8 cellular contexts compared by ENCODE assay signal in the genomic region with DNA sequence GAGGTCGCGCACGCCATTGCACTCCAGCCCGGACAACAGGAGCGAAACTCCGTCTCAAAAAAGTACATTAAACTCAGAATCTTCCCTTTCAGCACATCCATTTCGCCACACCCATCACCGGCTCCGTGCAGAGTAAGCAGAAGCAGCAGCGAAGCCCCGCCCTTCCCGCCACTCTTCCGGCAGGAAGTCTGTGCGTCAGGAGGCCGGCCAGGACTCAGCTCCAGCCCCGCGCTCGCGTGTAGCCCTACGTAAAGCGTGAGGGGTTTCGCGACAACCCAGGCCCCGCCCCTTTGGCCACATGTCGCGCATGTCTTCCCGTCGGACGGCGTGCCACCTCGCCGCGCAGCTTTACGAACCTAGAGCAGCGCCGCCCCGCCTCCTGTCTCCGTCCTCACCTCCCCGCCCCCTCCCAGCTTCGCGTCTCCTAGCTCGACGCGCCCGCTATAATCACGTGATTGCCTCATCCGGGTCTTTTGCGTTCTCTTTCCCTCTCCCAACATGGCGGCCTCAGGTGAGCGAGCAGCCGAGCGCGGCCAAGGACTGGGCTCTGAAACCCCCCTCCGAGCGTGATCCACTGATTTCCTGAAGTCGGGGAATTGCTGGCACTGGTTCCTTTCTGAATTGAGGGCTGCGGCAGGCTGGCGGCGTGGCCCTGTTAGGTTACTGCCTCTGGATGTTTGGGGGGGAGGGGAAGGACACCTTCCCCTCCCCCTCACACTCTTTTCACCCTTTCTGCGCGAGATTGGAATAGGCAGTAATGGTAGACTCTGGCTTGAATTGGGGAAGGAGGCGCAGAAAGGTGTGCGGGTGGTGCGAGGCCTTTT. TPM values are rescaled to one million over a fixed set of nuclear protein-coding genes. Genes with fewer than 3 reads are reported as not detected.
DNase-seq lines count a peak whose midpoint lies in the region; ATAC-seq and TF ChIP-seq lines count a peak whose summit lies in the region.

TSS of gene EIF4B (plus strand) at position 471 of the 824 bp plus-strand sequence. CDS start at position 499, 28 bp downstream.

- CTCF ChIA-PET in RWPE1 (lab: Yijun Ruan, JAX): interaction anchor here (0.6 to 0.7 kb wide), 2 partner anchors 55 to 315 kb away, joined by 3 read pairs; partner anchors contain the start of gene AAAS
- CTCF ChIA-PET in naive thymus-derived CD4-positive, alpha-beta T cell (lab: Charles Lee): interaction anchor here (1.2 kb wide), 2 partner anchors 424 to 986 kb away, joined by 3 read pairs; no protein-coding TSS in a partner anchor

- H3K4me3 ChIP-seq in LNCaP clone FGC (ENCODE audit: low read depth, low read length): peak within 1 kb of the TSS; percentile 93
- peak within 1 kb of the TSS; percentile 99 for H3K4me3 ChIP-seq in naive thymus-derived CD4-positive, alpha-beta T cell (ENCODE audit: low read length)

- DNase-seq in Daoy (ENCODE audit: low read depth) (peak; percentile 100), GOT3 (lab: John Stamatoyannopoulos, UW) (peak; percentile 98), LNCaP clone FGC (ENCODE audit: low read depth) (peak; percentile 99), RWPE1 (ENCODE audit: low spot score) (peak; percentile 97), fibroblast of gingiva (ENCODE audit: low read depth) (peak; percentile 100)
- DNase-seq in naive thymus-derived CD4-positive, alpha-beta T cell: peak; percentile 91 to 100 (median 99)
- peak; percentile 99 for DNase-seq in stimulated activated naive B cell treated with anti-CD40 and anti-IgM and Interleukin-4, amounts not matched to agents 10 μg/mL and 1 μg/mL and 100 μg/mL, for 72 hours

- no peaks in the 10 kb centered on the region for H3K27me3 ChIP-seq in naive thymus-derived CD4-positive, alpha-beta T cell (ENCODE audit: control insufficient read depth in 2 of 2, insufficient read depth in 2 of 2, low read length in 2 of 2)

- H3K9me3 Mint-ChIP-seq in activated T-helper 17 cell treated with anti-CD3 and anti-CD28 coated beads, Interleukin-2, amount 50 U/mL, for 72 hours: no peaks in the 10 kb centered on the region
- peaks cover 0 to 8% (median 0%) of the 10 kb centered on the region in 11 donors for H3K9me3 Mint-ChIP-seq in naive thymus-derived CD4-positive, alpha-beta T cell
- no peaks in the 10 kb centered on the region for H3K9me3 Mint-ChIP-seq in stimulated activated naive B cell treated with anti-CD40 and anti-IgM and Interleukin-4, amounts not matched to agents 10 μg/mL and 1 μg/mL and 100 μg/mL, for 72 hours

- H3K36me3 Mint-ChIP-seq in activated T-helper 17 cell treated with anti-CD3 and anti-CD28 coated beads, Interleukin-2, amount 50 U/mL, for 72 hours (ENCODE audit: low read depth): peaks cover 54% of the 10 kb centered on the region
- H3K36me3 Mint-ChIP-seq in naive thymus-derived CD4-positive, alpha-beta T cell: peaks cover 0 to 12% (median 4%) of the 10 kb centered on the region in 5 donors
- peaks cover 28 to 29% of the 10 kb centered on the region in 2 donors for H3K36me3 Mint-ChIP-seq in stimulated activated naive B cell treated with anti-CD40 and anti-IgM and Interleukin-4, amounts not matched to agents 10 μg/mL and 1 μg/mL and 100 μg/mL, for 72 hours

- no peaks in the 10 kb centered on the region for H3K27me3 Mint-ChIP-seq in activated T-helper 17 cell treated with anti-CD3 and anti-CD28 coated beads, Interleukin-2, amount 50 U/mL, for 72 hours
- peaks cover 0 to 9% (median 0%) of the 10 kb centered on the region in 5 donors for H3K27me3 Mint-ChIP-seq in naive thymus-derived CD4-positive, alpha-beta T cell
- peaks cover 1 to 2% of the 10 kb centered on the region in 2 donors for H3K27me3 Mint-ChIP-seq in stimulated activated naive B cell treated with anti-CD40 and anti-IgM and Interleukin-4, amounts not matched to agents 10 μg/mL and 1 μg/mL and 100 μg/mL, for 72 hours

- POLR2A ChIA-PET in RWPE1 (lab: Yijun Ruan, JAX; ENCODE audit: low non-redundant PET): interaction anchor here (0.6 to 0.8 kb wide), 4 partner anchors 36 to 859 kb away, joined by 3 to 4 read pairs (median 4); no protein-coding TSS in a partner anchor
- POLR2A ChIA-PET in naive thymus-derived CD4-positive, alpha-beta T cell (lab: Charles Lee): interaction anchor here (0.6 to 3.4 kb wide), 18 partner anchors 14 to 936 kb away, joined by 3 to 29 read pairs (median 4); partner anchors contain the start of genes ATG101, ATP5MC2, PFDN5 and SOAT2

- intact Hi-C loops in naive thymus-derived CD4-positive, alpha-beta T cell (cut with micrococcal nuclease): loop anchor here (1.0 to 10.0 kb wide), 24 partner anchors 25 to 1961 kb away; partner anchors contain the start of genes ATF7 (in 2 of the 2), ATP5MC2 (in 2 of the 2), CSAD (in 2 of the 2) and PFDN5 (in 2 of the 2)

- peaks cover 19% of the 10 kb centered on the region for H3K4me1 Mint-ChIP-seq in activated T-helper 17 cell treated with anti-CD3 and anti-CD28 coated beads, Interleukin-2, amount 50 U/mL, for 72 hours
- H3K4me1 Mint-ChIP-seq in naive thymus-derived CD4-positive, alpha-beta T cell: peaks cover 26 to 59% (median 46%) of the 10 kb centered on the region in 7 donors
- H3K4me1 Mint-ChIP-seq in stimulated activated naive B cell treated with anti-CD40 and anti-IgM and Interleukin-4, amounts not matched to agents 10 μg/mL and 1 μg/mL and 100 μg/mL, for 72 hours: peaks cover 21 to 38% of the 10 kb centered on the region in 2 donors

- no peaks in the 10 kb centered on the region for H3K9me3 ChIP-seq in naive thymus-derived CD4-positive, alpha-beta T cell (ENCODE audit: control insufficient read depth in 2 of 3, low read length in 3 of 3)

- peak within 1 kb of the TSS; percentile 92 for H3K27ac ChIP-seq in RWPE1
- peak within 1 kb of the TSS; percentile 86 for H3K27ac ChIP-seq in naive thymus-derived CD4-positive, alpha-beta T cell (ENCODE audit: low read depth, low read length)

- TF ChIP-seq CTCF in LNCaP clone FGC (IDR thresholded peaks at IDR 0.05; ENCODE audit: control insufficient read depth, extremely low read depth, insufficient read depth) (no peak), RWPE1 (conservative IDR thresholded peaks at IDR 0.05; ENCODE audit: low read depth) (no peak)

- H3K36me3 ChIP-seq in naive thymus-derived CD4-positive, alpha-beta T cell (ENCODE audit: control insufficient read depth in 2 of 3, insufficient read depth in 3 of 3, low read length in 3 of 3): peaks cover 0 to 5% (median 0%) of the 10 kb centered on the region in 3 experiments

- peak; percentile 94 for ATAC-seq in activated T-helper 17 cell treated with anti-CD3 and anti-CD28 coated beads, Interleukin-2, amount 50 U/mL, for 72 hours (replicated peaks)
- ATAC-seq in naive thymus-derived CD4-positive, alpha-beta T cell: peak; percentile 96
- ATAC-seq in stimulated activated naive B cell treated with anti-CD40 and anti-IgM and Interleukin-4, amounts not matched to agents 10 μg/mL and 1 μg/mL and 100 μg/mL, for 72 hours (replicated peaks): peak; percentile 93 to 94

- H3K4me1 ChIP-seq in naive thymus-derived CD4-positive, alpha-beta T cell (ENCODE audit: control insufficient read depth in 2 of 2, insufficient read depth in 2 of 2, low read length in 2 of 2): peaks cover 32 to 36% of the 10 kb centered on the region in 2 donors

- peak within 1 kb of the TSS; percentile 99 for H3K27ac Mint-ChIP-seq in activated T-helper 17 cell treated with anti-CD3 and anti-CD28 coated beads, Interleukin-2, amount 50 U/mL, for 72 hours
- peak within 1 kb of the TSS; percentile 96 to 99 (median 98) for H3K27ac Mint-ChIP-seq in naive thymus-derived CD4-positive, alpha-beta T cell
- H3K27ac Mint-ChIP-seq in stimulated activated naive B cell treated with anti-CD40 and anti-IgM and Interleukin-4, amounts not matched to agents 10 μg/mL and 1 μg/mL and 100 μg/mL, for 72 hours: peak within 1 kb of the TSS; percentile 100

- H3K4me3 Mint-ChIP-seq in activated T-helper 17 cell treated with anti-CD3 and anti-CD28 coated beads, Interleukin-2, amount 50 U/mL, for 72 hours: peak within 1 kb of the TSS; percentile 100
- H3K4me3 Mint-ChIP-seq in naive thymus-derived CD4-positive, alpha-beta T cell: peak within 1 kb of the TSS; percentile 96 to 100 (median 99)
- peak within 1 kb of the TSS; percentile 98 for H3K4me3 Mint-ChIP-seq in stimulated activated naive B cell treated with anti-CD40 and anti-IgM and Interleukin-4, amounts not matched to agents 10 μg/mL and 1 μg/mL and 100 μg/mL, for 72 hours

RNA-seq across cellular contexts. Expression of gene EIF4B, which starts in this region (rescaled TPM):
- total RNA-seq in Daoy (2014; rRNA removed; shearing (Covaris generic)): 650 and 689 TPM in 2 replicates
- 100 to 1,000 TPM; 536 to 964 TPM for total RNA-seq in activated T-helper 17 cell treated with anti-CD3 and anti-CD28 coated beads, Interleukin-2, amount 50 U/mL, for 72 hours
- 100 to 1,000 TPM; 380 to 919 (median 833) TPM for total RNA-seq in naive thymus-derived CD4-positive, alpha-beta T cell
- 100 to 1,000 TPM; 134 to 145 TPM for polyA plus RNA-seq in naive thymus-derived CD4-positive, alpha-beta T cell

Comparison
In these comparisons a context has a peak if more than half of its experiments do, and no peak if none do; other contexts are left out.
1. Peak in every context shown above with its lines: DNase-seq, ATAC-seq, H3K4me3 ChIP-seq and H3K27ac ChIP-seq.